12 cellular contexts compared by ENCODE assay signal in genomic region chr1:85313888-85314696, GRCh38. TPM values are rescaled to one million over a fixed set of nuclear protein-coding genes. Genes with fewer than 3 reads are reported as not detected.
DNase-seq lines count a peak whose midpoint lies in the region; ATAC-seq and TF ChIP-seq lines count a peak whose summit lies in the region.
"Had no signal": no experiment of that assay in that cellular context is flagged by ENCODE, and none has a peak within 500 bp of the region (broad histone marks: within the 10 kb centered on the region; RNA-seq: fewer than 3 reads in every experiment).

No MANE protein-coding gene starts in this region.

- H3K4me1 ChIP-seq in lung (ENCODE audit: control insufficient read depth in 2 of 2, insufficient read depth in 2 of 2, low read length in 2 of 2) = peaks cover 6 to 8% of the 10 kb centered on the region in 2 donors

- H3K9me3 ChIP-seq in MG63 (no peaks in the 10 kb centered on the region), lung (ENCODE audit: control insufficient read depth in 2 of 2, insufficient read depth in 1 of 2, low read length in 1 of 2) (no peaks in the 10 kb centered on the region)
- H3K9me3 ChIP-seq: ovary had no signal

- peaks cover 18% of the 10 kb centered on the region for H3K36me3 Mint-ChIP-seq in chondrocyte (ENCODE audit: low read depth)
- H3K36me3 Mint-ChIP-seq: activated CD8-positive, alpha-beta memory T cell treated with anti-CD3 and anti-CD28 coated beads, Interleukin-2, amount 10 ng/mL, durations not matched to agents 7 days and 5 days; CD4-positive, CD25-positive, alpha-beta regulatory T cell had no signal

- peaks cover 4% of the 10 kb centered on the region; the same call in 1 of the 2 replicates for H3K36me3 ChIP-seq in MG63
- H3K36me3 ChIP-seq in lung (ENCODE audit: control insufficient read depth in 2 of 2, insufficient read depth in 2 of 2, low read length in 2 of 2) = no peaks in the 10 kb centered on the region
- H3K36me3 ChIP-seq: ovary had no signal

- H3K4me3 ChIP-seq in MG63 (no peak overlapping the region), lung (no peak overlapping the region)
- H3K4me3 ChIP-seq: ovary had no signal

- TF ChIP-seq CTCF in chondrocyte (IDR thresholded peaks at IDR 0.05) (no peak), lung (IDR thresholded peaks at IDR 0.05; ENCODE audit: control extremely low read depth, extremely low read depth) (no peak)

- H3K27me3 ChIP-seq in MG63 = no peaks in the 10 kb centered on the region
- H3K27me3 ChIP-seq in lung (ENCODE audit: control insufficient read depth, insufficient read depth) = no peaks in the 10 kb centered on the region
- H3K27me3 ChIP-seq: ovary had no signal

- WGBS in lung, 2 donors = 53 to 76% methylated on average over 3 of the region's 3 CpGs

- ATAC-seq in lung (ENCODE audit: insufficient read depth, low FRiP score) = peak; percentile 81
- no peak for ATAC-seq in HG03196 (IDR thresholded peaks at IDR 0.05; ENCODE audit: unreplicated experiment)
- no peak for ATAC-seq in GM18505 (IDR thresholded peaks at IDR 0.05; ENCODE audit: unreplicated experiment)
- ATAC-seq: activated CD8-positive, alpha-beta memory T cell treated with anti-CD3 and anti-CD28 coated beads, Interleukin-2, amount 10 ng/mL, durations not matched to agents 7 days and 5 days had no signal

- H3K27me3 Mint-ChIP-seq in chondrocyte (ENCODE audit: low read depth) = no peaks in the 10 kb centered on the region

- peaks cover 80% of the 10 kb centered on the region for H3K4me1 Mint-ChIP-seq in chondrocyte (ENCODE audit: low read depth)
- H3K4me1 Mint-ChIP-seq: activated CD8-positive, alpha-beta memory T cell treated with anti-CD3 and anti-CD28 coated beads, Interleukin-2, amount 10 ng/mL, durations not matched to agents 7 days and 5 days; CD4-positive, CD25-positive, alpha-beta regulatory T cell had no signal

- DNase-seq in A172 (ENCODE audit: low spot score) (peak; percentile 86), MG63 (peak; percentile 83), chondrocyte (ENCODE audit: low spot score) (no peak), lung (ENCODE audit: low spot score) (no peak), cerebellum (ENCODE audit: low spot score) (no peak)
- DNase-seq in activated effector memory CD4-positive, alpha-beta T cell treated with anti-CD3 and anti-CD28 coated beads, Interleukin-2, amount 50 U/mL, for 16 hours = no peak
- DNase-seq: activated CD8-positive, alpha-beta memory T cell treated with anti-CD3 and anti-CD28 coated beads, Interleukin-2, amount 10 ng/mL, durations not matched to agents 7 days and 5 days; CD4-positive, CD25-positive, alpha-beta regulatory T cell; ovary had no signal

- peak overlapping the region; percentile 55 to 95 for H3K27ac ChIP-seq in lung (ENCODE audit: low read depth in 1 of 2, low read length in 1 of 2)
- H3K27ac ChIP-seq: ovary had no signal

- no peak for TF ChIP-seq POLR2A in GM18505 (IDR thresholded peaks at IDR 0.05; ENCODE audit: borderline replicate concordance, extremely low read depth, insufficient read depth, insufficient read length)

- no peaks in the 10 kb centered on the region for H3K9me3 Mint-ChIP-seq in chondrocyte (ENCODE audit: low read depth)
- H3K9me3 Mint-ChIP-seq: stimulated activated naive CD8-positive, alpha-beta T cell treated with anti-CD3 and anti-CD28 coated beads, Interleukin-15, Interleukin-2, amounts not matched to agents 100 ng/mL and 50 ng/mL, for 24 hours had no signal

- H3K4me3 Mint-ChIP-seq in chondrocyte (ENCODE audit: unreplicated experiment) = no peak overlapping the region
- H3K4me3 Mint-ChIP-seq: activated CD8-positive, alpha-beta memory T cell treated with anti-CD3 and anti-CD28 coated beads, Interleukin-2, amount 10 ng/mL, durations not matched to agents 7 days and 5 days; stimulated activated naive CD8-positive, alpha-beta T cell treated with anti-CD3 and anti-CD28 coated beads, Interleukin-15, Interleukin-2, amounts not matched to agents 100 ng/mL and 50 ng/mL, for 24 hours had no signal

- H3K27ac Mint-ChIP-seq in chondrocyte (ENCODE audit: unreplicated experiment) = peak overlapping the region; percentile 82
- H3K27ac Mint-ChIP-seq: activated CD8-positive, alpha-beta memory T cell treated with anti-CD3 and anti-CD28 coated beads, Interleukin-2, amount 10 ng/mL, durations not matched to agents 7 days and 5 days; CD4-positive, CD25-positive, alpha-beta regulatory T cell; stimulated activated naive CD8-positive, alpha-beta T cell treated with anti-CD3 and anti-CD28 coated beads, Interleukin-15, Interleukin-2, amounts not matched to agents 100 ng/mL and 50 ng/mL, for 24 hours had no signal

RNA-seq across cellular contexts. Expression of gene BCL10, which starts 37.7 kb away (rescaled TPM):
- 14.5 and 15.1 TPM in 2 replicates for total RNA-seq in A172 (2014; rRNA removed; shearing (Covaris generic))
- total RNA-seq in MG63 (2014; rRNA removed; shearing (Covaris generic); ENCODE audit: low replicate concordance) = 11.3 and 24.9 TPM in 2 replicates
- total RNA-seq in chondrocyte (21.9 to 26.5 TPM (median 24.9 TPM) in 3 replicates), lung (10 to 100 TPM; 26.2 to 32.3 TPM), cerebellum (23.9 TPM)
- polyA plus RNA-seq in lung = 10 to 100 TPM in 1 of 2 donors, 1 to 10 TPM in 1; 9.9 to 11.3 TPM

RNA-seq across cellular contexts. Expression of gene C1orf52, which starts 54.6 kb away (rescaled TPM):
- 13.0 and 19.7 TPM in 2 replicates for total RNA-seq in A172 (2014; rRNA removed; shearing (Covaris generic))
- 16.4 and 19.8 TPM in 2 replicates for total RNA-seq in MG63 (2014; rRNA removed; shearing (Covaris generic); ENCODE audit: low replicate concordance)
- 27.1 to 31.3 TPM (median 28.0 TPM) in 3 replicates for total RNA-seq in chondrocyte
- 10 to 100 TPM; 20.9 to 38.2 TPM for total RNA-seq in lung
- polyA plus RNA-seq in lung = 10 to 100 TPM; 18.8 to 35.7 TPM
- total RNA-seq in cerebellum = 18.7 TPM

Comparison
In these comparisons a context has a peak if more than half of its experiments do, and no peak if none do; other contexts are left out.
1. DNase-seq: peak in A172 (single experiment) and MG63 (single experiment); none in chondrocyte (single experiment), lung (single experiment), activated effector memory CD4-positive, alpha-beta T cell treated with anti-CD3 and anti-CD28 coated beads, Interleukin-2, amount 50 U/mL, for 16 hours (single experiment) and cerebellum (single experiment).